13 cellular contexts compared by ENCODE assay signal in the genomic region with DNA sequence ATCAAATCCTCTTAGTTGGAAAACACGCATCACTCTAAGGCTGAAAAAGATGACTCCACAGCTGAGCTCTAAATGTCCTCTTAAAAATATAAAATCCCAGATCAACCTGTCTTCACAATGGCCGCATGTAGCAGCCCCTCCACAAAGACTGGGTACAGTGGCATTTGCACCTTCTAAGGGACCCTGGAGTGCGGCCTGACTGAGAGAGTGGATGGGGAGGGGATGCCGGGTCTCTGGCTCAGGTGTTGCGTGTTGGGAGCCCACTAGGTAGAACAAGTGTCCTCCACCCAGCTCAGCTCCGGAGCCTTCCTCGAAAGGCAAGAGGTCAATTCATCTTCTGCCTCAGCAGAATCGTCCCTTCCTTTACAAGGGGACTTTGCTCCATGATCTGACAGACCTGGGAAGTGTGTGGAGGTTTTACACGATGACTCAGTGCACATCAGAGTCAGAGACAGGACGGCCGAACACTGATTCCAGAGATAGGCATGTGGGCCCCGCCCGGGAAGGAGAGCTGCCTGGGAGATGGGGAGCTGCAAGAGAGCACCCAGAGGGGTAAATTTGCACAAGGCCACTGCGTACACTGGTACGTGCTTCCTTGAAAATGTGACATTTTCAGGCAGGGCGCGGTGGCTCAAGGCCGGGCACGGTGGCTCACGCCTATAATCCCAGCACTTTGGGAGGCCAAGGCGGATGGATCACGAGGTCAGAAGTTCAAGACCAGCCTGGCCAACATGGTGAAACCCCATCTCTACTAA. TPM values are rescaled to one million over a fixed set of nuclear protein-coding genes. Genes with fewer than 3 reads are reported as not detected.
DNase-seq lines count a peak whose midpoint lies in the region; ATAC-seq and TF ChIP-seq lines count a peak whose summit lies in the region.
"Had no signal": no experiment of that assay in that cellular context is flagged by ENCODE, and none has a peak within 500 bp of the region (broad histone marks: within the 10 kb centered on the region; RNA-seq: fewer than 3 reads in every experiment).

No MANE protein-coding gene starts in this region.

- no peak overlapping the region for H3K27ac ChIP-seq in left ventricle myocardium inferior (replicated peaks)
- H3K27ac ChIP-seq: heart right ventricle had no signal

- H3K36me3 ChIP-seq in left ventricle myocardium inferior: no peaks in the 10 kb centered on the region
- H3K36me3 ChIP-seq: heart right ventricle had no signal

- TF ChIP-seq CTCF in left ventricle myocardium inferior (IDR thresholded peaks at IDR 0.05; ENCODE audit: borderline replicate concordance): no peak

- intact Hi-C loops in Right ventricle myocardium inferior (cut with DNase I): no loop called here
- intact Hi-C loops in left ventricle myocardium inferior (cut with micrococcal nuclease): no loop called here
- intact Hi-C loops in left cardiac atrium (cut with DNase I): no loop called here

- no peaks in the 10 kb centered on the region for H3K4me1 ChIP-seq in left ventricle myocardium inferior
- H3K4me1 ChIP-seq: heart right ventricle had no signal

- H3K9me3 ChIP-seq in left ventricle myocardium inferior (replicated peaks): no peaks in the 10 kb centered on the region
- H3K9me3 ChIP-seq: heart right ventricle had no signal

- no peak overlapping the region for H3K4me3 ChIP-seq in left ventricle myocardium inferior
- H3K4me3 ChIP-seq: heart right ventricle had no signal

- DNase-seq in Right ventricle myocardium inferior (ENCODE audit: missing footprints) (peak; percentile 63), left ventricle myocardium inferior (no peak), T1000 (lab: John Stamatoyannopoulos, UW) (peak; percentile 48), glomerular visceral epithelial cell (ENCODE audit: extremely low spot score) (peak; percentile 70), T-helper 2 cell (no peak), COLO668 (lab: John Stamatoyannopoulos, UW; ENCODE audit: unreplicated experiment) (no peak), left cardiac atrium (no peak)
- no peak for DNase-seq in activated effector memory CD4-positive, alpha-beta T cell treated with Interleukin-2 at 50 U/mL for 16 hours
- DNase-seq: activated gamma-delta T cell treated with Interleukin-2 at 50 U/mL for 16 hours, DMS53, heart right ventricle, NCI-H510A, substantia nigra had no signal

- H3K27me3 ChIP-seq in left ventricle myocardium inferior (ENCODE audit: low read depth): peaks cover 10% of the 10 kb centered on the region

- ATAC-seq in Right ventricle myocardium inferior (no peak), left cardiac atrium (no peak)

RNA-seq across cellular contexts. Expression of gene SLC15A1, which starts 23.5 kb away (rescaled TPM):
- not detected for total RNA-seq in Right ventricle myocardium inferior
- not detected for total RNA-seq in left ventricle myocardium inferior
- not detected for total RNA-seq in left cardiac atrium
- total RNA-seq: heart right ventricle had no signal

Comparison
In these comparisons a context has a peak if more than half of its experiments do, and no peak if none do; other contexts are left out.
1. DNase-seq: peak in Right ventricle myocardium inferior (single experiment), T1000 (single experiment) and glomerular visceral epithelial cell (single experiment); none in left ventricle myocardium inferior (single experiment), activated effector memory CD4-positive, alpha-beta T cell treated with Interleukin-2 at 50 U/mL for 16 hours (single experiment), T-helper 2 cell (0 of 5), COLO668 (single experiment) and left cardiac atrium (single experiment).